Comparison of ENCODE assay signal across 8 cellular contexts in genomic region chr16:69726313-69727060, GRCh38. TPM values are rescaled to one million over a fixed set of nuclear protein-coding genes. Genes with fewer than 3 reads are reported as not detected.
A peak's percentile ranks its signal among the peaks of the same experiment; 100 is the strongest.
DNase-seq lines count a peak whose midpoint lies in the region; ATAC-seq and TF ChIP-seq lines count a peak whose summit lies in the region.

Gene NQO1, minus strand, starts transcription at chr16:69726560. Its CDS starts 121 bp downstream, at chr16:69726439.

- H3K27me3 ChIP-seq in Loucy (ENCODE audit: insufficient read depth, low read length, poor library complexity, severe bottlenecking) (no peaks in the 10 kb centered on the region), gastroesophageal sphincter (no peaks in the 10 kb centered on the region)

- intact Hi-C loops in activated naive CD4-positive, alpha-beta T cell treated with anti-CD3 and anti-CD28 coated beads for 36 hours (cut with micrococcal nuclease) = loop anchor here (1.0 kb wide), 2 partner anchors 28 to 162 kb away; partner anchors contain the start of gene NOB1

- H3K36me3 Mint-ChIP-seq in activated naive CD4-positive, alpha-beta T cell treated with anti-CD3 and anti-CD28 coated beads for 36 hours (ENCODE audit: low read depth) = peaks cover 2% of the 10 kb centered on the region

- peak within 1 kb of the TSS; percentile 99 for H3K4me3 Mint-ChIP-seq in activated naive CD4-positive, alpha-beta T cell treated with anti-CD3 and anti-CD28 coated beads for 36 hours

- CTCF ChIA-PET in activated naive CD4-positive, alpha-beta T cell treated with anti-CD3 and anti-CD28 coated beads for 36 hours (lab: Charles Lee) = interaction anchor here (1.4 to 2.1 kb wide), 2 partner anchors 18 to 28 kb away, joined by 5 to 14 read pairs; partner anchors contain the start of gene NOB1

- DNase-seq in ELF-1 (ENCODE audit: low read depth, low spot score) (peak; percentile 97), GOT3 (lab: John Stamatoyannopoulos, UW) (peak; percentile 94), SK-MEL-5 (ENCODE audit: low read depth, low spot score) (peak; percentile 98), non-pigmented ciliary epithelial cell (ENCODE audit: low read depth) (peak; percentile 83), superior temporal gyrus (ENCODE audit: extremely low spot score) (peak; percentile 84)
- peak; percentile 95 for DNase-seq in activated naive CD4-positive, alpha-beta T cell treated with anti-CD3 and anti-CD28 coated beads for 36 hours

- no peaks in the 10 kb centered on the region for H3K79me2 ChIP-seq in Loucy (ENCODE audit: insufficient read depth, low read length)

- peak within 1 kb of the TSS; percentile 92 for H3K27ac Mint-ChIP-seq in activated naive CD4-positive, alpha-beta T cell treated with anti-CD3 and anti-CD28 coated beads for 36 hours

- H3K36me3 ChIP-seq in Loucy (ENCODE audit: insufficient read depth, low read length) (no peaks in the 10 kb centered on the region), gastroesophageal sphincter (no peaks in the 10 kb centered on the region)

- peak within 1 kb of the TSS; percentile 76 for H3K9ac ChIP-seq in Loucy (ENCODE audit: low read depth, low read length, poor library complexity, severe bottlenecking)

- no peaks in the 10 kb centered on the region for H3F3A ChIP-seq in Loucy (ENCODE audit: low read depth)

- H3K4me1 Mint-ChIP-seq in activated naive CD4-positive, alpha-beta T cell treated with anti-CD3 and anti-CD28 coated beads for 36 hours (ENCODE audit: low read depth) = peaks cover 27% of the 10 kb centered on the region

- TF ChIP-seq CTCF in Loucy (conservative IDR thresholded peaks at IDR 0.05; ENCODE audit: low read length) (no peak), gastroesophageal sphincter (IDR thresholded peaks at IDR 0.05) (no peak)

- peak within 1 kb of the TSS; percentile 90 for H3K4me2 ChIP-seq in Loucy (ENCODE audit: low read depth, low read length, poor library complexity, severe bottlenecking)

- H3K4me3 ChIP-seq in Loucy (ENCODE audit: low read length, poor library complexity, severe bottlenecking) (peak within 1 kb of the TSS; percentile 75), gastroesophageal sphincter (peak within 1 kb of the TSS; percentile 38 to 61)

- peak; percentile 98 for ATAC-seq in gastroesophageal sphincter

- H3K4me1 ChIP-seq in Loucy (ENCODE audit: insufficient read depth, low read length, poor library complexity, severe bottlenecking) (peaks cover 21% of the 10 kb centered on the region), gastroesophageal sphincter (peaks cover 0 to 50% (median 20%) of the 10 kb centered on the region in 3 donors)

- TF ChIP-seq EP300 in gastroesophageal sphincter (IDR thresholded peaks at IDR 0.05) = no peak

- H3K9me3 Mint-ChIP-seq in activated naive CD4-positive, alpha-beta T cell treated with anti-CD3 and anti-CD28 coated beads for 36 hours = no peaks in the 10 kb centered on the region

- H3K27ac ChIP-seq in gastroesophageal sphincter = peak within 1 kb of the TSS; percentile 59 to 89 (median 85)

- no peaks in the 10 kb centered on the region for H3K9me3 ChIP-seq in Loucy (ENCODE audit: insufficient read depth, low read depth, low read length)
- no peaks in the 10 kb centered on the region for H3K9me3 ChIP-seq in gastroesophageal sphincter

- peak within 1 kb of the TSS; percentile 89 for H2AFZ ChIP-seq in Loucy (ENCODE audit: low read length)

- in situ Hi-C loops in SK-MEL-5 (cut with HindIII; ENCODE audit: low pct_unique_long_range_greater_than_20kb, low sequenced_read_pairs) = no loop called here

- 0 to 3% methylated on average over 5 to 12 of the region's 31 CpGs for WGBS in gastroesophageal sphincter (ENCODE audit: low coverage in 1 of 2), 2 donors

- peak; percentile 34 to 55 for TF ChIP-seq POLR2A in gastroesophageal sphincter (IDR thresholded peaks at IDR 0.05)

- no peaks in the 10 kb centered on the region for H3K27me3 Mint-ChIP-seq in activated naive CD4-positive, alpha-beta T cell treated with anti-CD3 and anti-CD28 coated beads for 36 hours (ENCODE audit: low read depth)

- H3K9me2 ChIP-seq in Loucy (replicated peaks; ENCODE audit: low read depth, low read length) = no peaks in the 10 kb centered on the region

- H4K20me1 ChIP-seq in Loucy (ENCODE audit: insufficient read depth, low read length, poor library complexity, severe bottlenecking) = no peaks in the 10 kb centered on the region

RNA-seq across cellular contexts. Expression of gene NQO1, which starts in this region (rescaled TPM):
- total RNA-seq in SK-MEL-5 (2014; rRNA removed; shearing (Covaris generic)) = 1,689 and 1,774 TPM in 2 replicates
- polyA plus RNA-seq in SK-MEL-5 (2015; cell fraction: cytosol; rRNA removed) = 1,469 and 1,516 TPM in 2 replicates
- 273 and 283 TPM in 2 replicates for polyA plus RNA-seq in SK-MEL-5 (2015; cell fraction: nucleus; rRNA removed)
- 10 to 100 TPM; 11.6 to 11.9 TPM for total RNA-seq in activated naive CD4-positive, alpha-beta T cell treated with anti-CD3 and anti-CD28 coated beads for 36 hours
- total RNA-seq in gastroesophageal sphincter = 100 to 1,000 TPM in 1 of 4 donors, 10 to 100 TPM in 3; 51.3 to 120 (median 79.9) TPM

Comparison
In these comparisons a context has a peak if more than half of its experiments do, and no peak if none do; other contexts are left out.
1. Peak in every context shown above with its lines: DNase-seq, ATAC-seq, H3K4me3 ChIP-seq and H3K27ac ChIP-seq.
2. RNA of gene NQO1 (total RNA-seq): 1,689 to 1,774 TPM in SK-MEL-5; 51.3 to 120 TPM in gastroesophageal sphincter and 11.6 to 11.9 TPM in activated naive CD4-positive, alpha-beta T cell treated with anti-CD3 and anti-CD28 coated beads for 36 hours; every median in the first group is over 10 times any median in the second.